25 cellular contexts compared by ENCODE assay signal in the genomic region with DNA sequence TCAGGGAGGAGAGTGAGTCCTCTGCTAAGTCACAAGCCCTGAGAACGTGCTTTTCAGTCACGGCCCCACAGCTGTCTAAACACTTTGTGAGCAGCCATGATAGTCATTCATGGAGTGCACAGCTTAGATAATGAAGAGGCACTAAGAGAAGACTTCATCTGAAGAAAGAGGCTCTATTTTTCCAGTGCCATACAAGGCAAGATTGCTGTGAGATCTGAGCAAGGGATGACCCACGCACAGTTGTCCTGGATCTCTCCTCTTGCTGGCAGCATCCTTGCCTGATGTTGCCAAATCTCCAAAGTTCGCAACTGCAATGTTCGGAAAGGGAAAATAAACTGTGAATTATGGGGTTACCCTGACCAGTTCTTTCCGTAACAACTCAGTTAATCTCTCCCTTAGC.
A peak's percentile ranks its signal among the peaks of the same experiment; 100 is the strongest.
DNase-seq lines count a peak whose midpoint lies in the region; ATAC-seq, FAIRE-seq and TF ChIP-seq lines count a peak whose summit lies in the region.
"Had no signal": no experiment of that assay in that cellular context is flagged by ENCODE, and none has a peak within 500 bp of the region (broad histone marks: within the 10 kb centered on the region; RNA-seq: fewer than 3 reads in every experiment).

No MANE protein-coding gene starts in this region.

- 76 to 81% methylated on average over 6 of the region's 6 CpGs for WGBS in lung, 2 donors
- 67 to 71% methylated on average over 6 of the region's 6 CpGs for WGBS in sigmoid colon, 2 donors

- ATAC-seq in lung (ENCODE audit: insufficient read depth, low FRiP score), result peak; percentile 32
- ATAC-seq in HG03095 (IDR thresholded peaks at IDR 0.05; ENCODE audit: unreplicated experiment), result no peak
- ATAC-seq: activated CD4-positive, CD25-positive, alpha-beta regulatory T cell treated with anti-CD3 and anti-CD28 coated beads, Interleukin-2, amount 50 U/mL, for 24 hours; activated naive CD4-positive, alpha-beta T cell treated with anti-CD3 and anti-CD28 coated beads, Interleukin-2, amount 50 U/mL, for 72 hours; HCT116; naive thymus-derived CD4-positive, alpha-beta T cell; SK-N-SH treated with all-trans-retinoic acid at 6 μM for 48 hours had no signal

- intact Hi-C loops in sigmoid colon (cut with DNase I), result loop anchor here (2.0 to 5.0 kb wide), 7 partner anchors 41 to 421 kb away; no protein-coding TSS in a partner anchor
- intact Hi-C loops in ascending aorta (cut with DNase I), result no loop called here

- H3K27ac ChIP-seq in lung (ENCODE audit: low read depth in 1 of 2, low read length in 1 of 2), result no peak overlapping the region
- H3K27ac ChIP-seq in sigmoid colon, result peak overlapping the region; percentile 74 to 91 (median 88)
- H3K27ac ChIP-seq in ascending aorta, result no peak overlapping the region
- H3K27ac ChIP-seq: lower lobe of right lung had no signal

- DNase-seq in G401 (ENCODE audit: low spot score) (peak; percentile 13), bronchial epithelial cell (ENCODE audit: low read depth) (no peak), lung (ENCODE audit: low spot score) (no peak), sigmoid colon (peak; percentile 94), ascending aorta (ENCODE audit: low spot score in 2 of 2) (no peak), KG1 (lab: John Stamatoyannopoulos, UW) (no peak)
- DNase-seq in central memory CD4-positive, alpha-beta T cell, result no peak
- DNase-seq: activated CD8-positive, alpha-beta memory T cell treated with anti-CD3 and anti-CD28 coated beads for 24 hours; dermis blood vessel endothelial cell; DND-41; erythroblast; head of caudate nucleus; lower lobe of right lung; naive thymus-derived CD4-positive, alpha-beta T cell; NCI-H1694; NCI-H226; NK-92 treated with Interleukin-12 subunit alpha and Interleukin-12 subunit beta, amount 100 ng/mL, for 24 hours; stimulated activated CD4-positive, alpha-beta T cell treated with anti-CD3 and anti-CD28 coated beads, Interleukin-12 subunit alpha, Interleukin-12 subunit beta, amount 100 ng/mL, for 4 hours; stimulated activated CD8-positive, alpha-beta memory T cell treated with anti-CD3 and anti-CD28 coated beads, Interleukin-4, amount 100 ng/mL, for 48 hours; T-helper 9 cell had no signal

- peaks cover 0 to 3% of the 10 kb centered on the region in 2 donors for H3K4me1 ChIP-seq in lung (ENCODE audit: control insufficient read depth in 2 of 2, insufficient read depth in 2 of 2, low read length in 2 of 2)
- peaks cover 0 to 64% (median 58%) of the 10 kb centered on the region in 4 donors for H3K4me1 ChIP-seq in sigmoid colon
- no peaks in the 10 kb centered on the region for H3K4me1 ChIP-seq in ascending aorta

- no peaks in the 10 kb centered on the region for H3K9me3 ChIP-seq in lung (ENCODE audit: control insufficient read depth in 2 of 2, insufficient read depth in 1 of 2, low read length in 1 of 2)
- H3K9me3 ChIP-seq in sigmoid colon, result no peaks in the 10 kb centered on the region
- H3K9me3 ChIP-seq in ascending aorta, result no peaks in the 10 kb centered on the region
- H3K9me3 ChIP-seq: lower lobe of right lung had no signal

- no peak for TF ChIP-seq POLR2A in sigmoid colon (IDR thresholded peaks at IDR 0.05)

- H3K27me3 ChIP-seq in bronchial epithelial cell (ENCODE audit: control insufficient read depth, insufficient read depth, low read length) (no peaks in the 10 kb centered on the region), lung (ENCODE audit: control insufficient read depth, insufficient read depth) (no peaks in the 10 kb centered on the region), sigmoid colon (no peaks in the 10 kb centered on the region), ascending aorta (no peaks in the 10 kb centered on the region)

- peak; percentile 66 for FAIRE-seq in bronchial epithelial cell (lab: Jason Lieb, UNC)

- in situ Hi-C loops in G401 (cut with HindIII; ENCODE audit: low sequenced_read_pairs), result no loop called here

- TF ChIP-seq CTCF in bronchial epithelial cell (IDR thresholded peaks at IDR 0.05; ENCODE audit: insufficient read depth, low read length, severe bottlenecking) (no peak), lung (IDR thresholded peaks at IDR 0.05; ENCODE audit: control extremely low read depth, extremely low read depth) (no peak), sigmoid colon (IDR thresholded peaks at IDR 0.05) (no peak), ascending aorta (IDR thresholded peaks at IDR 0.05) (no peak)

- H3K4me3 ChIP-seq in bronchial epithelial cell (ENCODE audit: low read depth, low read length), result no peak overlapping the region
- no peak overlapping the region for H3K4me3 ChIP-seq in lung
- H3K4me3 ChIP-seq in sigmoid colon, result peak overlapping the region in 1 of 4 donors; percentile 1
- H3K4me3 ChIP-seq in ascending aorta, result no peak overlapping the region
- H3K4me3 ChIP-seq: lower lobe of right lung had no signal

- H3K36me3 ChIP-seq in bronchial epithelial cell (ENCODE audit: control insufficient read depth, insufficient read depth, low read length), result no peaks in the 10 kb centered on the region
- no peaks in the 10 kb centered on the region for H3K36me3 ChIP-seq in lung (ENCODE audit: control insufficient read depth in 2 of 2, insufficient read depth in 2 of 2, low read length in 2 of 2)
- no peaks in the 10 kb centered on the region for H3K36me3 ChIP-seq in sigmoid colon
- no peaks in the 10 kb centered on the region for H3K36me3 ChIP-seq in ascending aorta
- H3K36me3 ChIP-seq: lower lobe of right lung had no signal

- peak; percentile 81 to 94 (median 87) for TF ChIP-seq EP300 in sigmoid colon (IDR thresholded peaks at IDR 0.05)

Comparison
In these comparisons a context has a peak if more than half of its experiments do, and no peak if none do; other contexts are left out.
1. DNase-seq: peak in G401 (single experiment) and sigmoid colon (single experiment); none in bronchial epithelial cell (single experiment), lung (single experiment), ascending aorta (0 of 2), central memory CD4-positive, alpha-beta T cell (single experiment) and KG1 (single experiment).
2. H3K27ac ChIP-seq: peak in sigmoid colon (4 of 4); none in lung (0 of 2) and ascending aorta (0 of 2).